1 cellular context compared by ENCODE assay signal in genomic region chr14:68795602-68796417, GRCh38.
TF ChIP-seq lines count a peak whose summit lies in the region.

No MANE protein-coding gene starts in this region.

TF ChIP-seq in HepG2, 621 proteins besides CTCF, POLR2A, EP300 and RAD21 (continued from another document and continues in another):
- TF ChIP-seq PBX2 (CRISPR knock-in tag; IDR thresholded peaks at IDR 0.05) (no peak), CEBPG (CRISPR knock-in tag; IDR thresholded peaks at IDR 0.05) (no peak), ELK4 (CRISPR knock-in tag; IDR thresholded peaks at IDR 0.05; ENCODE audit: borderline replicate concordance) (no peak), PHF20 (CRISPR knock-in tag; IDR thresholded peaks at IDR 0.05) (peak; percentile 36), DNMT1 (CRISPR knock-in tag; IDR thresholded peaks at IDR 0.05) (no peak), U2AF1 (optimal IDR thresholded peaks at IDR 0.05; ENCODE audit: low read depth, low read length) (no peak), ZBTB26 (CRISPR knock-in tag; IDR thresholded peaks at IDR 0.05; ENCODE audit: borderline replicate concordance) (no peak), ZNF333 (CRISPR knock-in tag; IDR thresholded peaks at IDR 0.05; ENCODE audit: borderline replicate concordance) (no peak), ZKSCAN1 (IDR thresholded peaks at IDR 0.05; ENCODE audit: low read length) (no peak), ZNF773 (CRISPR knock-in tag; IDR thresholded peaks at IDR 0.05; ENCODE audit: borderline replicate concordance) (peak; percentile 72; the same call in 1 of the 2 replicates), ONECUT2 (CRISPR knock-in tag; IDR thresholded peaks at IDR 0.05) (peak; percentile 16; the same call in 1 of the 2 replicates), ESRRA (CRISPR knock-in tag; IDR thresholded peaks at IDR 0.05; ENCODE audit: low read depth) (peak; percentile 33; the same call in 1 of the 2 replicates), ZNF431 (CRISPR knock-in tag; IDR thresholded peaks at IDR 0.05; ENCODE audit: borderline replicate concordance, low read depth) (0 out of 2 replicates have a peak, but pooled peaks have one; percentile 32), ZNF143 (CRISPR knock-in tag; IDR thresholded peaks at IDR 0.05) (no peak), TFAP4 (IDR thresholded peaks at IDR 0.05; ENCODE audit: borderline replicate concordance, low read depth) (peak; percentile 13; the same call in 1 of the 2 replicates), CCAR2 (optimal IDR thresholded peaks at IDR 0.05; ENCODE audit: low read depth, low read length) (no peak), ZMYM2 (CRISPR knock-in tag; IDR thresholded peaks at IDR 0.05) (no peak), RARA (CRISPR knock-in tag; IDR thresholded peaks at IDR 0.05) (peak; percentile 55), ZSCAN29 (CRISPR knock-in tag; conservative IDR thresholded peaks at IDR 0.05) (peak; percentile 57; the same call in 1 of the 2 replicates), PRDM4 (CRISPR knock-in tag; IDR thresholded peaks at IDR 0.05; ENCODE audit: borderline replicate concordance) (no peak), SRSF4 (IDR thresholded peaks at IDR 0.05; ENCODE audit: low read depth, low read length, poor library complexity, severe bottlenecking) (no peak), ZNF207 (IDR thresholded peaks at IDR 0.05; ENCODE audit: borderline replicate concordance) (no peak), ZSCAN9 (CRISPR knock-in tag; IDR thresholded peaks at IDR 0.05; ENCODE audit: borderline replicate concordance) (no peak; the same call in 1 of the 2 replicates), ZNF234 (CRISPR knock-in tag; conservative IDR thresholded peaks at IDR 0.05) (no peak), TBL1XR1 (IDR thresholded peaks at IDR 0.05; ENCODE audit: borderline replicate concordance, low read length, partially characterized antibody) (peak; percentile 34), SNRNP70 (IDR thresholded peaks at IDR 0.05; ENCODE audit: low read depth, low read length) (no peak), TBP (CRISPR knock-in tag; IDR thresholded peaks at IDR 0.05) (no peak), KAT7 (CRISPR knock-in tag; IDR thresholded peaks at IDR 0.05; ENCODE audit: borderline replicate concordance) (peak; percentile 91), ZNF891 (CRISPR knock-in tag; IDR thresholded peaks at IDR 0.05) (no peak), HNRNPL (IDR thresholded peaks at IDR 0.05; ENCODE audit: low read depth, low read length) (0 out of 2 replicates have a peak, but pooled peaks have one; percentile 36), ZMYM4 (CRISPR knock-in tag; IDR thresholded peaks at IDR 0.05) (peak; percentile 61), CEBPZ (IDR thresholded peaks at IDR 0.05; ENCODE audit: low read length) (no peak), PRMT3 (CRISPR knock-in tag; IDR thresholded peaks at IDR 0.05; ENCODE audit: borderline replicate concordance, low read depth) (no peak), YEATS4 (CRISPR knock-in tag; IDR thresholded peaks at IDR 0.05; ENCODE audit: borderline replicate concordance) (peak; percentile 76), KLF16 (CRISPR knock-in tag; IDR thresholded peaks at IDR 0.05) (peak in 1 of 2 experiments; percentile 63; a peak in 1 of 4 replicates), ZC3H13 (CRISPR knock-in tag; IDR thresholded peaks at IDR 0.05) (peak; percentile 78; the same call in 1 of the 2 replicates), ZNF276 (CRISPR knock-in tag; IDR thresholded peaks at IDR 0.05; ENCODE audit: low read depth) (peak; percentile 53; the same call in 1 of the 2 replicates), ZNF468 (CRISPR knock-in tag; IDR thresholded peaks at IDR 0.05) (no peak), ZFYVE20 (CRISPR knock-in tag; IDR thresholded peaks at IDR 0.05; ENCODE audit: borderline replicate concordance, low read depth) (no peak), RNF2 (conservative IDR thresholded peaks at IDR 0.05; ENCODE audit: low read depth) (no peak), STAG1 (CRISPR knock-in tag; IDR thresholded peaks at IDR 0.05) (peak; percentile 31; the same call in 1 of the 2 replicates), NPAS2 (CRISPR knock-in tag; IDR thresholded peaks at IDR 0.05; ENCODE audit: borderline replicate concordance) (no peak), ZNF550 (CRISPR knock-in tag; IDR thresholded peaks at IDR 0.05; ENCODE audit: borderline replicate concordance) (no peak), CENPBD1 (CRISPR knock-in tag; IDR thresholded peaks at IDR 0.05; ENCODE audit: borderline replicate concordance, low read depth) (no peak), FOXM1 (CRISPR knock-in tag; IDR thresholded peaks at IDR 0.05) (no peak), ZNF264 (CRISPR knock-in tag; IDR thresholded peaks at IDR 0.05) (no peak; the same call in 1 of the 2 replicates), ZNF180 (CRISPR knock-in tag; IDR thresholded peaks at IDR 0.05; ENCODE audit: borderline replicate concordance, low read depth) (no peak), BCL6 (CRISPR knock-in tag; IDR thresholded peaks at IDR 0.05) (peak; percentile 35; the same call in 1 of the 2 replicates), ZNF614 (CRISPR knock-in tag; IDR thresholded peaks at IDR 0.05; ENCODE audit: borderline replicate concordance) (peak; percentile 28; the same call in 1 of the 2 replicates), ZC3H4 (CRISPR knock-in tag; IDR thresholded peaks at IDR 0.05; ENCODE audit: borderline replicate concordance) (peak; percentile 75; the same call in 1 of the 2 replicates)
